In the genomic region with DNA sequence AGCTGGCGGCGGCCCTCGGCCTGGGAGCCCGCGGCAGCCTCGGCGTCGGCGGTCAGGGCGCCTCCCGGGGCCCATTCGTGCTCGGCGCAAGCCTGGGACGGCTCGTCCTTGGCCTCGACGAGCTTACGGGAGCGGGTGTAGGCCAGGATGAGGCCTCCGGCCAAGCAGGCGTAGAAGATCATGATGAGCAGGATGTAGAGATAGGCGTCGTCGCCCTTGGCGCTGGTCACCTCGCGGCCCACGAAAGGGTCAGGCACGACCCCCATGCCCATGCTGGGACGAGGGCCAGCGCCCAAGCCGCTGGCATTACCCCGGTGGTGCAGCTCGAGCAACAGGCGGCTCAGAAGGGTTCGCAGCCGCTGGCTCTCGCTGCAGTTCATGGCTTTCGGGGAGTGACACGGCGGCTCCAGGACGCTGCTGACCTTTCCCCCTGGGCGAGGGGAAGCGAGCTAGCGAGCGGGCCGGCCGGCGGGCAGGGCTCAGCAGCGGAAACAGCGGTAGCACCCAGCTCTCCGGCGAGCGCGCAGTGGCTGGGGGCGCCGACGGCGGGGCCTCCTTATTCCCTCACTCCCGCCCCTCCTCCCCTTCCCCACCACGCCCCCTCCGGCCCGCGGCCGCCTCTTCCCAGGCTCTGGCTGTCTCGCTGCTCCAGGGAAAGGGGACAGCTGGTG, we compare ENCODE assay signal across 13 cellular contexts. TPM values are rescaled to one million over a fixed set of nuclear protein-coding genes. Genes with fewer than 3 reads are reported as not detected.
DNase-seq lines count a peak whose midpoint lies in the region; ATAC-seq and TF ChIP-seq lines count a peak whose summit lies in the region.
"Had no signal": no experiment of that assay in that cellular context is flagged by ENCODE, and none has a peak within 500 bp of the region (broad histone marks: within the 10 kb centered on the region; RNA-seq: fewer than 3 reads in every experiment).

KCNE5 (minus strand) TSS at position 532 of the 671 bp plus-strand sequence; CDS start at position 380, 152 bp downstream.

- H3K36me3 ChIP-seq in upper lobe of left lung, result no peaks in the 10 kb centered on the region

- no peak within 1 kb of the TSS for H3K27ac ChIP-seq in foreskin keratinocyte
- H3K27ac ChIP-seq in upper lobe of left lung, result no peak within 1 kb of the TSS

- peaks cover 9% of the 10 kb centered on the region for H3K4me1 Mint-ChIP-seq in mesothelial cell of epicardium
- H3K4me1 Mint-ChIP-seq in stimulated activated effector memory CD8-positive, alpha-beta T cell treated with anti-CD3 and anti-CD28 coated beads, Interleukin-12 subunit alpha, Interleukin-12 subunit beta, amount 100 ng/mL, for 72 hours, result peaks cover 9% of the 10 kb centered on the region

- H3K4me1 ChIP-seq in foreskin keratinocyte (no peaks in the 10 kb centered on the region), upper lobe of left lung (peaks cover 0 to 10% (median 0%) of the 10 kb centered on the region in 4 donors)

- WGBS in upper lobe of left lung, 2 donors, result 56% methylated on average over 57 of the region's 67 CpGs; no CpG with 5 or more reads in 1 of the 2 donors

- no peak for TF ChIP-seq CTCF in foreskin keratinocyte (conservative IDR thresholded peaks at IDR 0.05)
- no peak for TF ChIP-seq CTCF in mesothelial cell of epicardium (IDR thresholded peaks at IDR 0.05; ENCODE audit: unreplicated experiment)
- no peak for TF ChIP-seq CTCF in upper lobe of left lung (IDR thresholded peaks at IDR 0.05)

- no peak for TF ChIP-seq POLR2A in upper lobe of left lung (IDR thresholded peaks at IDR 0.05)

- peaks cover 11% of the 10 kb centered on the region for H3K27me3 Mint-ChIP-seq in mesothelial cell of epicardium (ENCODE audit: low read depth)

- H3K4me3 Mint-ChIP-seq in mesothelial cell of epicardium, result peak within 1 kb of the TSS; percentile 50
- H3K4me3 Mint-ChIP-seq in stimulated activated effector memory CD8-positive, alpha-beta T cell treated with anti-CD3 and anti-CD28 coated beads, Interleukin-12 subunit alpha, Interleukin-12 subunit beta, amount 100 ng/mL, for 72 hours, result no peak within 1 kb of the TSS

- ATAC-seq in foreskin keratinocyte, result peak; percentile 40
- peak in 1 of 2 donors; percentile 43 for ATAC-seq in upper lobe of left lung (ENCODE audit: low FRiP score in 2 of 2)
- ATAC-seq in stimulated activated effector memory CD8-positive, alpha-beta T cell treated with anti-CD3 and anti-CD28 coated beads, Interleukin-12 subunit alpha, Interleukin-12 subunit beta, amount 100 ng/mL, for 72 hours, result no peak
- ATAC-seq in GM21526 (IDR thresholded peaks at IDR 0.05; ENCODE audit: low FRiP score, unreplicated experiment), result no peak

- no peak within 1 kb of the TSS for H3K27ac Mint-ChIP-seq in mesothelial cell of epicardium
- no peak within 1 kb of the TSS for H3K27ac Mint-ChIP-seq in stimulated activated effector memory CD8-positive, alpha-beta T cell treated with anti-CD3 and anti-CD28 coated beads, Interleukin-12 subunit alpha, Interleukin-12 subunit beta, amount 100 ng/mL, for 72 hours

- no peak for TF ChIP-seq EP300 in upper lobe of left lung (IDR thresholded peaks at IDR 0.05)

- H3K36me3 Mint-ChIP-seq in mesothelial cell of epicardium, result no peaks in the 10 kb centered on the region
- no peaks in the 10 kb centered on the region for H3K36me3 Mint-ChIP-seq in stimulated activated effector memory CD8-positive, alpha-beta T cell treated with anti-CD3 and anti-CD28 coated beads, Interleukin-12 subunit alpha, Interleukin-12 subunit beta, amount 100 ng/mL, for 72 hours

- H3K4me3 ChIP-seq in upper lobe of left lung, result peak within 1 kb of the TSS in 3 of 4 donors; percentile 13 to 38 (median 26)
- H3K4me3 ChIP-seq: lung had no signal

- no peaks in the 10 kb centered on the region for H3K9me3 ChIP-seq in upper lobe of left lung

- peak; percentile 70 for DNase-seq in NCI-H82 (lab: John Stamatoyannopoulos, UW)
- no peak for DNase-seq in NCI-H82 treated with DMSO at 0.1 percent for 48 hours (lab: John Stamatoyannopoulos, UW; ENCODE audit: unreplicated experiment)
- no peak for DNase-seq in foreskin keratinocyte
- DNase-seq in mesothelial cell of epicardium (ENCODE audit: low spot score in 2 of 2, unreplicated experiment in 2 of 2), result peak; percentile 30 to 60
- peak in 1 of 2 donors; percentile 80 for DNase-seq in upper lobe of left lung
- no peak for DNase-seq in stimulated activated effector memory CD8-positive, alpha-beta T cell treated with anti-CD3 and anti-CD28 coated beads, Interleukin-12 subunit alpha, Interleukin-12 subunit beta, amount 100 ng/mL, for 72 hours (ENCODE audit: low spot score in 2 of 2)
- DNase-seq in activated CD4-positive, CD25-positive, alpha-beta regulatory T cell treated with anti-CD3 and anti-CD28 coated beads, Interleukin-2, amount 50 U/mL, for 72 hours, result no peak
- DNase-seq: activated CD8-positive, alpha-beta memory T cell treated with anti-CD3 and anti-CD28 coated beads, Interleukin-2, amount 50 U/mL, for 48 hours; DMS79 treated with DMSO at 0.1 percent for 48 hours; NCI-H1694; T-helper 9 cell had no signal

- peaks cover 4% of the 10 kb centered on the region for H3K9me3 Mint-ChIP-seq in mesothelial cell of epicardium
- no peaks in the 10 kb centered on the region for H3K9me3 Mint-ChIP-seq in stimulated activated effector memory CD8-positive, alpha-beta T cell treated with anti-CD3 and anti-CD28 coated beads, Interleukin-12 subunit alpha, Interleukin-12 subunit beta, amount 100 ng/mL, for 72 hours

- H3K27me3 ChIP-seq in foreskin keratinocyte, result no peaks in the 10 kb centered on the region
- no peaks in the 10 kb centered on the region for H3K27me3 ChIP-seq in upper lobe of left lung

RNA-seq across cellular contexts. Expression of gene KCNE5, which starts in this region (rescaled TPM):
- total RNA-seq in foreskin keratinocyte, result 0.24 and 0.46 TPM in 2 replicates
- 0.36 and 0.47 TPM in 2 replicates for polyA plus RNA-seq in foreskin keratinocyte
- 2.3 to 2.6 TPM (median 2.5 TPM) in 3 replicates for total RNA-seq in mesothelial cell of epicardium
- total RNA-seq in upper lobe of left lung, result 1 to 10 TPM in 2 of 6 donors, under 1 TPM in 3, not detected in 1; 0.44 to 3.4 (median 0.76) TPM

Comparison
In these comparisons a context has a peak if more than half of its experiments do, and no peak if none do; other contexts are left out.
1. DNase-seq: peak in NCI-H82 (single experiment) and mesothelial cell of epicardium (2 of 2); none in NCI-H82 treated with DMSO at 0.1 percent for 48 hours (single experiment), foreskin keratinocyte (0 of 2), stimulated activated effector memory CD8-positive, alpha-beta T cell treated with anti-CD3 and anti-CD28 coated beads, Interleukin-12 subunit alpha, Interleukin-12 subunit beta, amount 100 ng/mL, for 72 hours (0 of 2) and activated CD4-positive, CD25-positive, alpha-beta regulatory T cell treated with anti-CD3 and anti-CD28 coated beads, Interleukin-2, amount 50 U/mL, for 72 hours (single experiment).
2. Peak in ATAC-seq in foreskin keratinocyte; RNA of the gene not detected or under 1 TPM.